In the genomic region with DNA sequence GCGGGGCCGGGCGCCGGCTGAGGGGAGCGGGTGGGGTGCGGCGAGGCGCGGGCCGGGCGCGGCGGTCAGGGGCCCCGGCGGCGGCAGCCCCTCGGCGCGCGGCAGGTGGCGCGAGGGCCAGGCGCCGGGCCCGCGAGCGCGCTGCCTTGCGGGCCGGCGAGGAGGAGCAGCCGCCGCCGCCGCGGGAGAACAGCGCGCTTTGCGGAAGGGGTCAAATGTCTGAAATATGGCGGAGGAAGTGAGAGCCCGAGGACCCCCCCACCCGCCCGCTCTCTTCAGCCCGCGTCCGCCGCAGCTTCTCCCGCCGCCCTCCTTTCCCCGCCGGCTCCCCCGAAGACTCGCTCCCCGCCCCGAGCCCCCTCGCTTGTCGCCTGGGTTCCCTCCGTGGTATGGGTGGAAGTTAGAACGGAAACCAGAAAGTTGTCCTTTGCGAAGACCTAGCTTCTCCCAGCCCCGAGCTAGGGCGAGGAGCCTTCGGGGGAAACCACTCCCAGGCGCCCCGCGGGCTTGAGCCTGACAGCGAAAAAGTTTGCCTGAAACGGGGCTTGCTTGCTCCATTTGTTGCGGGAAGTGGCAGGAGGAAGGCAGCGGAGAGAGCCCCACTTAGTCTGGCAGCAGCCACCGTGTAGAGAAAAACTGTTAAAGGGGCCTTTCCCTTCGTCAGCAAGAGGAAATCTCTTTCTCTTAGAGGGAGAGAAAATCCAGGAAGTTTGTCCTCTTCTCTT, we compare ENCODE assay signal across 8 cellular contexts. TPM values are rescaled to one million over a fixed set of nuclear protein-coding genes. Genes with fewer than 3 reads are reported as not detected.
DNase-seq lines count a peak whose midpoint lies in the region; ATAC-seq and TF ChIP-seq lines count a peak whose summit lies in the region.

No MANE protein-coding gene starts in this region.

- POLR2A ChIA-PET in CD8-positive, alpha-beta T cell (lab: Charles Lee) = interaction anchor here (0.9 to 7.7 kb wide), 29 partner anchors 11 to 280 kb away, joined by 3 to 64 read pairs (median 5); a partner anchor contains a TSS
- POLR2A ChIA-PET in SK-N-SH (lab: Yijun Ruan, JAX) = interaction anchor here (0.6 to 1.1 kb wide), 2 partner anchors 10 to 40 kb away, joined by 3 to 4 read pairs; no protein-coding TSS in a partner anchor

- H3K9me3 ChIP-seq in CD8-positive, alpha-beta T cell (ENCODE audit: low read length) = no peaks in the 10 kb centered on the region
- H3K9me3 ChIP-seq in SK-N-SH = no peaks in the 10 kb centered on the region
- H3K9me3 ChIP-seq in aorta (ENCODE audit: control insufficient read depth, low read length) = no peaks in the 10 kb centered on the region

- peaks cover 31% of the 10 kb centered on the region for H3K4me1 ChIP-seq in CD8-positive, alpha-beta T cell (ENCODE audit: insufficient read depth, low read length)
- H3K4me1 ChIP-seq in SK-N-SH (ENCODE audit: control insufficient read depth in 1 of 2, insufficient read depth in 2 of 2, low read depth in 1 of 2, low read length in 1 of 2) = peaks cover 0 to 8% of the 10 kb centered on the region in 2 experiments; a peak in 2 of 4 replicates
- peaks cover 0 to 2% of the 10 kb centered on the region in 2 donors for H3K4me1 ChIP-seq in aorta (ENCODE audit: control insufficient read depth in 1 of 2, insufficient read depth in 2 of 2, low read length in 2 of 2)

- TF ChIP-seq RAD21 in SK-N-SH (IDR thresholded peaks at IDR 0.05; ENCODE audit: low read length) = no peak

- H4K20me1 ChIP-seq in SK-N-SH (ENCODE audit: insufficient read depth) = peaks cover 45% of the 10 kb centered on the region

- H3K9me3 Mint-ChIP-seq in CD8-positive, alpha-beta T cell = no peaks in the 10 kb centered on the region
- no peaks in the 10 kb centered on the region for H3K9me3 Mint-ChIP-seq in activated naive CD8-positive, alpha-beta T cell treated with anti-CD3 and anti-CD28 coated beads, Interleukin-2, amount 50 U/mL, for 24 hours

- DNase-seq in CD8-positive, alpha-beta T cell = peak in 6 of 7 experiments; percentile 26 to 74 (median 54)
- DNase-seq in HL-60 (ENCODE audit: low read depth in 1 of 2, low spot score in 1 of 2) (peak in 1 of 2 experiments; percentile 75), SK-N-SH (peak; percentile 82), Right ventricle myocardium inferior (ENCODE audit: missing footprints) (peak; percentile 78), omental fat pad (ENCODE audit: low spot score) (no peak), aorta (peak; percentile 81 to 88)
- peak; percentile 53 for DNase-seq in activated naive CD8-positive, alpha-beta T cell treated with anti-CD3 and anti-CD28 coated beads, Interleukin-2, amount 50 U/mL, for 24 hours

- H3K27me3 Mint-ChIP-seq in CD8-positive, alpha-beta T cell (ENCODE audit: low read depth) = no peaks in the 10 kb centered on the region
- no peaks in the 10 kb centered on the region for H3K27me3 Mint-ChIP-seq in activated naive CD8-positive, alpha-beta T cell treated with anti-CD3 and anti-CD28 coated beads, Interleukin-2, amount 50 U/mL, for 24 hours

- peak; percentile 9 for ATAC-seq in CD8-positive, alpha-beta T cell
- ATAC-seq in GM19455 (IDR thresholded peaks at IDR 0.05; ENCODE audit: unreplicated experiment) (peak; percentile 30), Right ventricle myocardium inferior (peak; percentile 41), omental fat pad (ENCODE audit: low FRiP score) (peak; percentile 10), aorta (ENCODE audit: low FRiP score) (peak; percentile 68)
- ATAC-seq in activated naive CD8-positive, alpha-beta T cell treated with anti-CD3 and anti-CD28 coated beads, Interleukin-2, amount 50 U/mL, for 24 hours = peak; percentile 10

- H3K27ac ChIP-seq in CD8-positive, alpha-beta T cell (ENCODE audit: low read depth, low read length) = peak overlapping the region; percentile 93
- H3K27ac ChIP-seq in HL-60 (replicated peaks) = peak overlapping the region; percentile 95
- peak overlapping the region; percentile 82 to 97 for H3K27ac ChIP-seq in SK-N-SH (ENCODE audit: low read depth in 2 of 2, low read length in 1 of 2)
- peak overlapping the region; percentile 98 for H3K27ac ChIP-seq in aorta (ENCODE audit: low read depth in 1 of 2, low read length in 2 of 2)

- no peak for TF ChIP-seq CTCF in CD8-positive, alpha-beta T cell (IDR thresholded peaks at IDR 0.05)
- no peak for TF ChIP-seq CTCF in HL-60 (IDR thresholded peaks at IDR 0.05; ENCODE audit: insufficient read depth, low read length)
- TF ChIP-seq CTCF in SK-N-SH (IDR thresholded peaks at IDR 0.05) = no peak
- TF ChIP-seq CTCF in omental fat pad (IDR thresholded peaks at IDR 0.05) = no peak

- peaks cover 40% of the 10 kb centered on the region for H3K4me1 Mint-ChIP-seq in CD8-positive, alpha-beta T cell (ENCODE audit: low read depth)
- H3K4me1 Mint-ChIP-seq in activated naive CD8-positive, alpha-beta T cell treated with anti-CD3 and anti-CD28 coated beads, Interleukin-2, amount 50 U/mL, for 24 hours = peaks cover 52% of the 10 kb centered on the region

- peak overlapping the region; percentile 99 for H3K27ac Mint-ChIP-seq in CD8-positive, alpha-beta T cell
- peak overlapping the region; percentile 93 for H3K27ac Mint-ChIP-seq in activated naive CD8-positive, alpha-beta T cell treated with anti-CD3 and anti-CD28 coated beads, Interleukin-2, amount 50 U/mL, for 24 hours

- peaks cover 41% of the 10 kb centered on the region for H3K36me3 Mint-ChIP-seq in CD8-positive, alpha-beta T cell
- H3K36me3 Mint-ChIP-seq in activated naive CD8-positive, alpha-beta T cell treated with anti-CD3 and anti-CD28 coated beads, Interleukin-2, amount 50 U/mL, for 24 hours (ENCODE audit: low read depth) = peaks cover 40% of the 10 kb centered on the region

- H3K4me3 ChIP-seq in CD8-positive, alpha-beta T cell (ENCODE audit: low read depth, low read length) = peak overlapping the region; percentile 95
- H3K4me3 ChIP-seq in HL-60 (replicated peaks; ENCODE audit: insufficient read depth, low read length) (peak overlapping the region; percentile 70), SK-N-SH (ENCODE audit: low read depth in 2 of 2, low read length in 1 of 2) (peak overlapping the region; percentile 77 to 87), aorta (ENCODE audit: low read length in 2 of 2) (peak overlapping the region; percentile 91 to 99)

- H3K79me2 ChIP-seq in SK-N-SH (ENCODE audit: insufficient read depth) = peaks cover 50% of the 10 kb centered on the region

- H3K4me3 Mint-ChIP-seq in CD8-positive, alpha-beta T cell = peak overlapping the region; percentile 93
- H3K4me3 Mint-ChIP-seq in activated naive CD8-positive, alpha-beta T cell treated with anti-CD3 and anti-CD28 coated beads, Interleukin-2, amount 50 U/mL, for 24 hours = peak overlapping the region; percentile 96

- peaks cover 15% of the 10 kb centered on the region for H3F3A ChIP-seq in SK-N-SH (replicated peaks; ENCODE audit: insufficient read depth)

- H3K9ac ChIP-seq in SK-N-SH = peak overlapping the region; percentile 96

- no peak overlapping the region for H2AFZ ChIP-seq in SK-N-SH (ENCODE audit: low read depth)

- no peak for TF ChIP-seq EP300 in SK-N-SH (IDR thresholded peaks at IDR 0.05; ENCODE audit: borderline replicate concordance in 1 of 2, low read depth in 1 of 2, low read length in 1 of 2)

- CTCF ChIA-PET in CD8-positive, alpha-beta T cell (lab: Charles Lee) = interaction anchor here (1.6 kb wide), 1 partner anchor 30 kb away, joined by 5 read pairs; no protein-coding TSS in a partner anchor
- CTCF ChIA-PET in SK-N-SH (lab: Yijun Ruan, JAX) = interaction anchor here (1.7 kb wide), 1 partner anchor 72 kb away, joined by 4 read pairs; no protein-coding TSS in a partner anchor

- no peaks in the 10 kb centered on the region for H3K27me3 ChIP-seq in CD8-positive, alpha-beta T cell (ENCODE audit: insufficient read depth, low read length)
- H3K27me3 ChIP-seq in HL-60 (ENCODE audit: insufficient read depth, poor library complexity, severe bottlenecking) (no peaks in the 10 kb centered on the region), SK-N-SH (ENCODE audit: insufficient read depth) (no peaks in the 10 kb centered on the region), aorta (ENCODE audit: control insufficient read depth in 1 of 2, insufficient read depth in 2 of 2, low read length in 1 of 2) (no peaks in the 10 kb centered on the region)

- H3K9me2 ChIP-seq in SK-N-SH = no peaks in the 10 kb centered on the region

- intact Hi-C loops in CD8-positive, alpha-beta T cell (cut with DNase I, micrococcal nuclease) = loop anchor here (1.0 to 10.0 kb wide), 13 partner anchors 18 to 1344 kb away; a partner anchor contains a TSS
- intact Hi-C loops in Right ventricle myocardium inferior (cut with DNase I) (loop anchor here (2.0 kb wide), 3 partner anchors 76 to 252 kb away; a partner anchor contains a TSS), aorta (cut with DNase I) (loop anchor here (2.0 to 10.0 kb wide), 4 partner anchors 76 to 246 kb away; a partner anchor contains a TSS)

- peak overlapping the region; percentile 74 for H3K4me2 ChIP-seq in SK-N-SH

- under 1% methylated on average over 21 of the region's 72 CpGs for WGBS in SK-N-SH (ENCODE audit: low lambda C conversion rate)
- WGBS in aorta, 2 donors = 1% methylated on average over 31 to 72 of the region's 72 CpGs

- no peaks in the 10 kb centered on the region for H3K36me3 ChIP-seq in CD8-positive, alpha-beta T cell (ENCODE audit: insufficient read depth, low read length)
- H3K36me3 ChIP-seq in SK-N-SH (replicated peaks in 1 of 2; ENCODE audit: control insufficient read depth in 1 of 2, insufficient read depth in 2 of 2, low read length in 1 of 2) (peaks cover 3 to 5% of the 10 kb centered on the region in 2 experiments), aorta (ENCODE audit: control insufficient read depth in 1 of 2, insufficient read depth in 2 of 2, low read length in 1 of 2) (no peaks in the 10 kb centered on the region)

TF ChIP-seq in SK-N-SH, 30 proteins besides CTCF, POLR2A, EP300 and RAD21 (continues in another document):
- no peak for TF ChIP-seq FOSL2 (IDR thresholded peaks at IDR 0.05; ENCODE audit: borderline replicate concordance, low read depth)
- no peak; the same call in 1 of the 2 replicates for TF ChIP-seq POLR2AphosphoS5 (IDR thresholded peaks at IDR 0.05; ENCODE audit: low read depth, low read length)
- TF ChIP-seq, protein P1, sequence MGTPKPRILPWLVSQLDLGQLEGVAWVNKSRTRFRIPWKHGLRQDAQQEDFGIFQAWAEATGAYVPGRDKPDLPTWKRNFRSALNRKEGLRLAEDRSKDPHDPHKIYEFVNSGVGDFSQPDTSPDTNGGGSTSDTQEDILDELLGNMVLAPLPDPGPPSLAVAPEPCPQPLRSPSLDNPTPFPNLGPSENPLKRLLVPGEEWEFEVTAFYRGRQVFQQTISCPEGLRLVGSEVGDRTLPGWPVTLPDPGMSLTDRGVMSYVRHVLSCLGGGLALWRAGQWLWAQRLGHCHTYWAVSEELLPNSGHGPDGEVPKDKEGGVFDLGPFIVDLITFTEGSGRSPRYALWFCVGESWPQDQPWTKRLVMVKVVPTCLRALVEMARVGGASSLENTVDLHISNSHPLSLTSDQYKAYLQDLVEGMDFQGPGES (IDR thresholded peaks at IDR 0.05; ENCODE audit: low read depth, low read length) = no peak

RNA-seq across cellular contexts. Expression of a gene that starts 0.6 kb away (rescaled TPM):
- total RNA-seq in CD8-positive, alpha-beta T cell = 100 to 1,000 TPM; 299 TPM
- polyA plus RNA-seq in SK-N-SH (2012; rRNA removed) (128 and 140 TPM in 2 replicates), aorta (100 to 1,000 TPM; 113 to 163 TPM)
- 185 and 241 TPM in 2 replicates for polyA plus RNA-seq in SK-N-SH (2012; cell fraction: cytosol; rRNA removed)
- 44.7 and 80.8 TPM in 2 replicates for polyA plus RNA-seq in SK-N-SH (2012; cell fraction: nucleus; rRNA removed)
- total RNA-seq in Right ventricle myocardium inferior (51.8 TPM), omental fat pad (100 to 1,000 TPM; 207 to 298 (median 244) TPM), aorta (100 to 1,000 TPM; 166 to 173 TPM)

Comparison
In these comparisons a context has a peak if more than half of its experiments do, and no peak if none do; other contexts are left out.
1. ATAC-seq: peak in every context shown above with its lines; median percentile 68 in aorta; 41 in Right ventricle myocardium inferior; 30 in GM19455; 10 in activated naive CD8-positive, alpha-beta T cell treated with anti-CD3 and anti-CD28 coated beads, Interleukin-2, amount 50 U/mL, for 24 hours; 10 in omental fat pad; 9 in CD8-positive, alpha-beta T cell.